13 cellular contexts compared by ENCODE assay signal in the genomic region with DNA sequence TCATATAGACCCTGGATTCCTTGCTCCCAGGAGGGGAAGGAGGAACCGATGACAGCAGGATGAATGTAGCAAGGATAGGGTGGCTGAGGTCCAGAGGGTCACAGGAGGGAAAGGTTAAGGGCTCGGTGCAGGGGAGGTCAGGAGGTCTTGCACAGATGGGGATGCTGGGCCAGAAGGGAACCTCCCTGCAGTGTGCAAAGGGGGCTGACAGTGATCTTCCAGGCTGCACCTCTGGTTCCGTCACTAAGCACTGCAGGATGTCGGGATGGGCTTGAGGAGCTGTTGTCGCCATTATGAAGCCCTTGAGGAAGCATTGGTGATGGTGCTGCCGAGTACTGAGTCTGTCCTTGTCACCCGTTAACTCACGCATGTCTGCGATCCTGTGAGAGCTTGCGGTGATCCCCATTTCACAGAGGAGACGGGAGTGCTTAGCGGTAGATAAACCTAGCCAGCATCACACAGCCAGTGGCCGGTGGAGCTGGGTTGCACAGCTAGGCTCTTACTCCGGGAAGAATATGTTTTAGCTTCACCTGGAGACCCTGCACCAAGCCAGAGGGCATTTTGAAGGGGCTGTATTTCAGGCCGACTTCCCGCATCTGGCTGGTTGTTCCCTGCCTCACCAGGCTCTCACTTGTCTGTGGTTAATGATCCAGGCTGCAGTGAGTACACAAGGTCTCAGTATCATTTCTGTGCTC.
A peak's percentile ranks its signal among the peaks of the same experiment; 100 is the strongest.
DNase-seq lines count a peak whose midpoint lies in the region; ATAC-seq and TF ChIP-seq lines count a peak whose summit lies in the region.
"Had no signal": no experiment of that assay in that cellular context is flagged by ENCODE, and none has a peak within 500 bp of the region (broad histone marks: within the 10 kb centered on the region; RNA-seq: fewer than 3 reads in every experiment).

No MANE protein-coding gene starts in this region.

- H3K9me3 ChIP-seq in mucosa of descending colon = no peaks in the 10 kb centered on the region

- peak; percentile 4 for ATAC-seq in mucosa of descending colon
- ATAC-seq: CD8-positive, alpha-beta T cell had no signal

- peak overlapping the region; percentile 44 for H3K27ac ChIP-seq in substantia nigra (ENCODE audit: low read depth, low read length, poor library complexity, severe bottlenecking)
- H3K27ac ChIP-seq: 22Rv1 had no signal

- intact Hi-C loops in mucosa of descending colon (cut with DNase I, micrococcal nuclease) = loop anchor here (5.0 to 10.0 kb wide), 4 partner anchors 128 to 1358 kb away; no protein-coding TSS in a partner anchor

- peaks cover 3% of the 10 kb centered on the region for H3K36me3 Mint-ChIP-seq in endothelial cell (ENCODE audit: low read depth, unreplicated experiment)

- H3K4me1 Mint-ChIP-seq in endothelial cell (ENCODE audit: unreplicated experiment) = peaks cover 73% of the 10 kb centered on the region

- no peak for TF ChIP-seq CTCF in endothelial cell (IDR thresholded peaks at IDR 0.05; ENCODE audit: unreplicated experiment)
- TF ChIP-seq CTCF in mucosa of descending colon (IDR thresholded peaks at IDR 0.05) = no peak

- no peak overlapping the region for H3K4me3 ChIP-seq in mucosa of descending colon

- H3K36me3 ChIP-seq in mucosa of descending colon (ENCODE audit: low read depth) = no peaks in the 10 kb centered on the region

- peak overlapping the region; percentile 37 for H3K27ac Mint-ChIP-seq in endothelial cell (ENCODE audit: unreplicated experiment)
- H3K27ac Mint-ChIP-seq: activated CD4-positive, alpha-beta memory T cell treated with anti-CD3 and anti-CD28 coated beads, Interleukin-2, amount 10 ng/mL, durations not matched to agents 7 days and 5 days; CD8-positive, alpha-beta T cell had no signal

- no peak overlapping the region for H3K4me3 Mint-ChIP-seq in endothelial cell (ENCODE audit: unreplicated experiment)
- H3K4me3 Mint-ChIP-seq: activated CD4-positive, alpha-beta memory T cell treated with anti-CD3 and anti-CD28 coated beads, Interleukin-2, amount 10 ng/mL, durations not matched to agents 7 days and 5 days; CD8-positive, alpha-beta T cell had no signal

- peaks cover 4% of the 10 kb centered on the region for H3K27me3 Mint-ChIP-seq in endothelial cell (ENCODE audit: unreplicated experiment)
- H3K27me3 Mint-ChIP-seq: activated CD4-positive, alpha-beta memory T cell treated with anti-CD3 and anti-CD28 coated beads, Interleukin-2, amount 10 ng/mL, durations not matched to agents 7 days and 5 days had no signal

- DNase-seq in NCI-H2171 treated with DMSO at 0.1 percent for 48 hours (lab: John Stamatoyannopoulos, UW) = peak; percentile 8
- DNase-seq in NCI-H2171 (lab: John Stamatoyannopoulos, UW) = no peak
- no peak for DNase-seq in endothelial cell (ENCODE audit: low spot score)
- DNase-seq in mucosa of descending colon = no peak
- no peak for DNase-seq in substantia nigra (lab: John Stamatoyannopoulos, UW)
- DNase-seq in LoVo (ENCODE audit: low spot score) = no peak
- DNase-seq in NCI-H128 (lab: John Stamatoyannopoulos, UW; ENCODE audit: unreplicated experiment) = no peak
- no peak for DNase-seq in stimulated activated CD4-positive, alpha-beta T cell treated with anti-CD3 and anti-CD28 coated beads, Interleukin-4, amount 100 ng/mL, for 1 hour
- DNase-seq: activated CD4-positive, alpha-beta memory T cell treated with anti-CD3 and anti-CD28 coated beads, Interleukin-2, amount 10 ng/mL, durations not matched to agents 7 days and 5 days; CD8-positive, alpha-beta T cell; effector CD8-positive, alpha-beta T cell; stimulated activated CD4-positive, alpha-beta T cell treated with anti-CD3 and anti-CD28 coated beads, Interleukin-4, amount 100 ng/mL, for 24 hours had no signal

- peaks cover 12% of the 10 kb centered on the region for H3K4me1 ChIP-seq in mucosa of descending colon (ENCODE audit: low read depth)

- no peaks in the 10 kb centered on the region for H3K9me3 Mint-ChIP-seq in endothelial cell (ENCODE audit: unreplicated experiment)
- H3K9me3 Mint-ChIP-seq: activated CD4-positive, alpha-beta memory T cell treated with anti-CD3 and anti-CD28 coated beads, Interleukin-2, amount 10 ng/mL, durations not matched to agents 7 days and 5 days; CD8-positive, alpha-beta T cell had no signal
